In genomic region chr22:45208696-45208992, GRCh38 we compare ENCODE assay signal across 20 cellular contexts. TPM values are rescaled to one million over a fixed set of nuclear protein-coding genes. Genes with fewer than 3 reads are reported as not detected.
DNase-seq lines count a peak whose midpoint lies in the region; ATAC-seq, FAIRE-seq and TF ChIP-seq lines count a peak whose summit lies in the region.
"Had no signal": no experiment of that assay in that cellular context is flagged by ENCODE, and none has a peak within 500 bp of the region (broad histone marks: within the 10 kb centered on the region; RNA-seq: fewer than 3 reads in every experiment).

No MANE protein-coding gene starts in this region.

- no peak overlapping the region for H3K14ac ChIP-seq in H1 (ENCODE audit: insufficient read length)

- no peak overlapping the region for H2BK15ac ChIP-seq in H1 (ENCODE audit: low read length)

- H2BK12ac ChIP-seq in H1 (ENCODE audit: low read depth, low read length), result no peak overlapping the region

- no peak overlapping the region for H3K4ac ChIP-seq in H1 (replicated peaks; ENCODE audit: insufficient read length, low read depth, low read length)

- TF ChIP-seq RAD21 in H1 (IDR thresholded peaks at IDR 0.05 in 1 of 2, conservative IDR thresholded peaks at IDR 0.05 in 1 of 2; ENCODE audit: low read depth in 2 of 2, low read length in 2 of 2), result no peak

- CTCF ChIA-PET in H1 (lab: Charles Lee; ENCODE audit: partially characterized antibody), result interaction anchor here (0.6 to 4.4 kb wide), 37 partner anchors 9 to 1514 kb away, joined by 3 to 25 read pairs (median 4); no protein-coding TSS in a partner anchor

- WGBS in H1 (ENCODE audit: extremely low coverage in 1 of 2, insufficient coverage in 1 of 2, insufficient read length in 1 of 2, insufficient replicate concordance in 2 of 2, low coverage in 1 of 2, low lambda C conversion rate in 2 of 2, missing lambda C conversion rate in 1 of 2), 2 experiments, result 75% methylated on average over 10 of the region's 10 CpGs; no CpG with 5 or more reads in 1 of the 2 experiments

- peaks cover 3% of the 10 kb centered on the region for H3K79me1 ChIP-seq in H1 (ENCODE audit: low read depth, low read length)

- H3K4me3 ChIP-seq in H1 (ENCODE audit: extremely low read depth in 1 of 4, insufficient read depth in 2 of 4, low read depth in 3 of 4, low read length in 4 of 4), result no peak overlapping the region
- no peak overlapping the region for H3K4me3 ChIP-seq in left ventricle myocardium inferior
- H3K4me3 ChIP-seq: body of pancreas, colonic mucosa, lung, thoracic aorta had no signal

- H4K20me1 ChIP-seq in H1 (replicated peaks in 1 of 2; ENCODE audit: control insufficient read depth in 1 of 2, insufficient read depth in 2 of 2, low read length in 2 of 2), result peaks cover 7 to 19% of the 10 kb centered on the region in 2 experiments

- TF ChIP-seq CTCF in H1 (IDR thresholded peaks at IDR 0.05; ENCODE audit: control extremely low read depth in 1 of 3, insufficient read depth in 1 of 3, low read depth in 1 of 3, low read length in 3 of 3) (no peak), osteocyte (IDR thresholded peaks at IDR 0.05) (no peak), type B pancreatic cell (conservative IDR thresholded peaks at IDR 0.05) (no peak), left ventricle myocardium inferior (IDR thresholded peaks at IDR 0.05; ENCODE audit: borderline replicate concordance) (no peak)

- H2AFZ ChIP-seq in H1 (ENCODE audit: low read length), result no peak overlapping the region

- H2AK5ac ChIP-seq in H1 (ENCODE audit: low read depth, low read length), result no peak overlapping the region

- H3K9me3 Mint-ChIP-seq in osteocyte (ENCODE audit: unreplicated experiment) (no peaks in the 10 kb centered on the region), type B pancreatic cell (no peaks in the 10 kb centered on the region)
- H3K9me3 Mint-ChIP-seq in activated T-helper 17 cell treated with anti-CD3 and anti-CD28 coated beads, Interleukin-2, amount 50 U/mL, for 72 hours, result no peaks in the 10 kb centered on the region
- no peaks in the 10 kb centered on the region for H3K9me3 Mint-ChIP-seq in stimulated activated effector memory CD8-positive, alpha-beta T cell treated with anti-CD3 and anti-CD28 coated beads, Interleukin-12 subunit alpha, Interleukin-12 subunit beta, amount 100 ng/mL, for 72 hours
- H3K9me3 Mint-ChIP-seq: activated naive CD8-positive, alpha-beta T cell treated with anti-CD3 and anti-CD28 coated beads, Interleukin-2, amount 10 ng/mL, durations not matched to agents 7 days and 5 days; stimulated activated naive B cell treated with anti-CD40 and anti-IgM and Interleukin-4, amounts not matched to agents 10 μg/mL and 1 μg/mL and 100 μg/mL, for 72 hours had no signal

- peak overlapping the region; percentile 92 for H3K27ac Mint-ChIP-seq in osteocyte (ENCODE audit: unreplicated experiment)
- H3K27ac Mint-ChIP-seq in type B pancreatic cell, result peak overlapping the region; percentile 82
- no peak overlapping the region for H3K27ac Mint-ChIP-seq in activated T-helper 17 cell treated with anti-CD3 and anti-CD28 coated beads, Interleukin-2, amount 50 U/mL, for 72 hours
- H3K27ac Mint-ChIP-seq in stimulated activated effector memory CD8-positive, alpha-beta T cell treated with anti-CD3 and anti-CD28 coated beads, Interleukin-12 subunit alpha, Interleukin-12 subunit beta, amount 100 ng/mL, for 72 hours, result no peak overlapping the region
- H3K27ac Mint-ChIP-seq: activated naive CD8-positive, alpha-beta T cell treated with anti-CD3 and anti-CD28 coated beads, Interleukin-2, amount 10 ng/mL, durations not matched to agents 7 days and 5 days; stimulated activated naive B cell treated with anti-CD40 and anti-IgM and Interleukin-4, amounts not matched to agents 10 μg/mL and 1 μg/mL and 100 μg/mL, for 72 hours had no signal

- H3K36me3 ChIP-seq in H1 (ENCODE audit: control insufficient read depth in 2 of 4, insufficient read depth in 4 of 4, low read length in 3 of 4) (no peaks in the 10 kb centered on the region), left ventricle myocardium inferior (peaks cover 14% of the 10 kb centered on the region)
- H3K36me3 ChIP-seq: colonic mucosa had no signal

- no peak for FAIRE-seq in H1 (lab: Jason Lieb, UNC)
- FAIRE-seq: GM19239 had no signal

- peaks cover 0 to 23% (median 8%) of the 10 kb centered on the region in 4 experiments; a peak in 6 of 7 replicates for H3K4me1 ChIP-seq in H1 (replicated peaks in 1 of 4; ENCODE audit: control insufficient read depth in 3 of 4, insufficient read depth in 4 of 4, low read length in 3 of 4)
- H3K4me1 ChIP-seq in left ventricle myocardium inferior, result peaks cover 21% of the 10 kb centered on the region
- H3K4me1 ChIP-seq: colonic mucosa had no signal

- H3K79me2 ChIP-seq in H1 (ENCODE audit: control insufficient read depth in 1 of 2, insufficient read depth in 2 of 2, low read length in 2 of 2), result 0 out of 4 replicates have a peak, but pooled peaks cover 0 to 3% of the 10 kb centered on the region in 2 experiments

- H3K18ac ChIP-seq in H1 (ENCODE audit: extremely low read depth, low read length), result no peak overlapping the region

- no peaks in the 10 kb centered on the region for H3K23me2 ChIP-seq in H1 (ENCODE audit: low read depth, low read length)

- H3K4me3 Mint-ChIP-seq in osteocyte (ENCODE audit: unreplicated experiment), result no peak overlapping the region
- no peak overlapping the region for H3K4me3 Mint-ChIP-seq in type B pancreatic cell
- no peak overlapping the region for H3K4me3 Mint-ChIP-seq in activated T-helper 17 cell treated with anti-CD3 and anti-CD28 coated beads, Interleukin-2, amount 50 U/mL, for 72 hours
- H3K4me3 Mint-ChIP-seq in stimulated activated effector memory CD8-positive, alpha-beta T cell treated with anti-CD3 and anti-CD28 coated beads, Interleukin-12 subunit alpha, Interleukin-12 subunit beta, amount 100 ng/mL, for 72 hours, result no peak overlapping the region
- H3K4me3 Mint-ChIP-seq: activated naive CD8-positive, alpha-beta T cell treated with anti-CD3 and anti-CD28 coated beads, Interleukin-2, amount 10 ng/mL, durations not matched to agents 7 days and 5 days; stimulated activated naive B cell treated with anti-CD40 and anti-IgM and Interleukin-4, amounts not matched to agents 10 μg/mL and 1 μg/mL and 100 μg/mL, for 72 hours had no signal

- H2BK120ac ChIP-seq in H1 (replicated peaks; ENCODE audit: low read depth, low read length), result no peak overlapping the region

- no peak for TF ChIP-seq POLR2A in H1 (IDR thresholded peaks at IDR 0.05; ENCODE audit: control extremely low read depth in 1 of 2, low read depth in 2 of 2, low read length in 2 of 2)

- ATAC-seq in activated T-helper 17 cell treated with anti-CD3 and anti-CD28 coated beads, Interleukin-2, amount 50 U/mL, for 72 hours (replicated peaks), result no peak
- no peak for ATAC-seq in stimulated activated effector memory CD8-positive, alpha-beta T cell treated with anti-CD3 and anti-CD28 coated beads, Interleukin-12 subunit alpha, Interleukin-12 subunit beta, amount 100 ng/mL, for 72 hours

- no peak overlapping the region for H4K91ac ChIP-seq in H1 (replicated peaks; ENCODE audit: insufficient read length, low read length)

- intact Hi-C loops in left ventricle myocardium inferior (cut with micrococcal nuclease), result no loop called here

- no peak overlapping the region for H3K56ac ChIP-seq in H1 (replicated peaks; ENCODE audit: insufficient read length, low read depth, low read length)

- no peak overlapping the region for H2BK20ac ChIP-seq in H1 (ENCODE audit: low read length)

- no peaks in the 10 kb centered on the region for H3K9me3 ChIP-seq in H1 (ENCODE audit: insufficient read depth in 2 of 2, low read depth in 1 of 2, low read length in 1 of 2)
- H3K9me3 ChIP-seq in left ventricle myocardium inferior (replicated peaks), result no peaks in the 10 kb centered on the region
- H3K9me3 ChIP-seq: body of pancreas, colonic mucosa, neutrophil, thoracic aorta had no signal

- TF ChIP-seq EP300 in H1 (IDR thresholded peaks at IDR 0.05; ENCODE audit: borderline replicate concordance in 1 of 2, low read depth in 2 of 2, low read length in 2 of 2), result no peak

- peak overlapping the region; percentile 98 for H3K27ac ChIP-seq in angular gyrus (ENCODE audit: low read depth, low read length)
- H3K27ac ChIP-seq in H1 (ENCODE audit: low read depth, low read length), result no peak overlapping the region
- no peak overlapping the region for H3K27ac ChIP-seq in left ventricle myocardium inferior (replicated peaks)
- H3K27ac ChIP-seq: colonic mucosa, HL-60, neutrophil had no signal

- H4K8ac ChIP-seq in H1 (ENCODE audit: extremely low read depth, insufficient read depth, low read length), result no peak overlapping the region

- H3K4me2 ChIP-seq in H1 (ENCODE audit: insufficient read depth in 1 of 2, low read depth in 2 of 2, low read length in 2 of 2), result no peak overlapping the region

- H3K27me3 ChIP-seq in H1 (replicated peaks in 1 of 4; ENCODE audit: control insufficient read depth in 3 of 4, extremely low read depth in 1 of 4, insufficient read depth in 3 of 4, low read length in 3 of 4) (no peaks in the 10 kb centered on the region), left ventricle myocardium inferior (ENCODE audit: low read depth) (peaks cover 4% of the 10 kb centered on the region)
- H3K27me3 ChIP-seq: body of pancreas, colonic mucosa, neutrophil had no signal

- H3K27me3 Mint-ChIP-seq in osteocyte (ENCODE audit: unreplicated experiment) (no peaks in the 10 kb centered on the region), type B pancreatic cell (no peaks in the 10 kb centered on the region)
- H3K27me3 Mint-ChIP-seq in activated T-helper 17 cell treated with anti-CD3 and anti-CD28 coated beads, Interleukin-2, amount 50 U/mL, for 72 hours, result no peaks in the 10 kb centered on the region
- H3K27me3 Mint-ChIP-seq: activated naive CD8-positive, alpha-beta T cell treated with anti-CD3 and anti-CD28 coated beads, Interleukin-2, amount 10 ng/mL, durations not matched to agents 7 days and 5 days; stimulated activated naive B cell treated with anti-CD40 and anti-IgM and Interleukin-4, amounts not matched to agents 10 μg/mL and 1 μg/mL and 100 μg/mL, for 72 hours had no signal

- POLR2A ChIA-PET in H1 (lab: Charles Lee; ENCODE audit: partially characterized antibody), result interaction anchor here (1.0 kb wide), 1 partner anchor 18 kb away, joined by 3 read pairs; no protein-coding TSS in a partner anchor

- DNase-seq in H1 (ENCODE audit: low read depth in 1 of 2, low spot score in 2 of 2) (no peak), osteocyte (ENCODE audit: extremely low spot score, unreplicated experiment) (no peak), type B pancreatic cell (ENCODE audit: extremely low spot score, unreplicated experiment) (no peak), left ventricle myocardium inferior (no peak)
- no peak for DNase-seq in stimulated activated effector memory CD8-positive, alpha-beta T cell treated with anti-CD3 and anti-CD28 coated beads, Interleukin-12 subunit alpha, Interleukin-12 subunit beta, amount 100 ng/mL, for 72 hours (ENCODE audit: low spot score in 2 of 2)
- DNase-seq: colonic mucosa; DMS153; NCI-H1930; NCI-H226; NCI-H82; stimulated activated naive B cell treated with anti-CD40 and anti-IgM and Interleukin-4, amounts not matched to agents 10 μg/mL and 1 μg/mL and 100 μg/mL, for 72 hours had no signal

- no peak overlapping the region for H3K23ac ChIP-seq in H1 (ENCODE audit: insufficient read length)

- H4K5ac ChIP-seq in H1 (ENCODE audit: insufficient read length, low read depth, low read length), result no peak overlapping the region

- H3K36me3 Mint-ChIP-seq in osteocyte (ENCODE audit: unreplicated experiment) (peaks cover 3% of the 10 kb centered on the region), type B pancreatic cell (peaks cover 8% of the 10 kb centered on the region)
- H3K36me3 Mint-ChIP-seq in activated T-helper 17 cell treated with anti-CD3 and anti-CD28 coated beads, Interleukin-2, amount 50 U/mL, for 72 hours (ENCODE audit: low read depth), result no peaks in the 10 kb centered on the region
- H3K36me3 Mint-ChIP-seq in stimulated activated effector memory CD8-positive, alpha-beta T cell treated with anti-CD3 and anti-CD28 coated beads, Interleukin-12 subunit alpha, Interleukin-12 subunit beta, amount 100 ng/mL, for 72 hours, result no peaks in the 10 kb centered on the region
- H3K36me3 Mint-ChIP-seq: activated naive CD8-positive, alpha-beta T cell treated with anti-CD3 and anti-CD28 coated beads, Interleukin-2, amount 10 ng/mL, durations not matched to agents 7 days and 5 days had no signal

- no peak overlapping the region for H2BK5ac ChIP-seq in H1 (ENCODE audit: low read depth, low read length)

- no peak overlapping the region for H3K9ac ChIP-seq in H1 (replicated peaks in 1 of 4; ENCODE audit: extremely low read depth in 1 of 4, low read depth in 3 of 4, low read length in 3 of 4)

- H3K4me1 Mint-ChIP-seq in osteocyte (ENCODE audit: unreplicated experiment) (peaks cover 55% of the 10 kb centered on the region), type B pancreatic cell (ENCODE audit: unreplicated experiment) (peaks cover 29% of the 10 kb centered on the region)
- peaks cover 5% of the 10 kb centered on the region for H3K4me1 Mint-ChIP-seq in activated T-helper 17 cell treated with anti-CD3 and anti-CD28 coated beads, Interleukin-2, amount 50 U/mL, for 72 hours
- H3K4me1 Mint-ChIP-seq in stimulated activated effector memory CD8-positive, alpha-beta T cell treated with anti-CD3 and anti-CD28 coated beads, Interleukin-12 subunit alpha, Interleukin-12 subunit beta, amount 100 ng/mL, for 72 hours, result peaks cover 10% of the 10 kb centered on the region

RNA-seq across cellular contexts. Expression of gene KIAA0930, which starts 32.0 kb away (rescaled TPM):
- total RNA-seq in H1 (2021; fragmentation: NEBNext Ultra II Directional; extraction: Animal tissue kit (Norgen Biotek cat#: 25700)), result 61.9 and 65.3 TPM in 2 replicates
- polyA plus RNA-seq in H1 (2011; rRNA removed), result 66.1 and 95.4 TPM in 2 replicates
- 66.9 TPM for polyA plus RNA-seq in H1 (2011; cell fraction: cytosol; rRNA removed)
- 77.9 TPM for polyA plus RNA-seq in H1 (2011; cell fraction: nucleus; rRNA removed)
- 37.4 to 53.7 TPM (median 45.5 TPM) in 4 replicates for polyA plus RNA-seq in H1 (2012, experiment 1 of 2)
- 32.4 TPM for polyA plus RNA-seq in H1 (2012, experiment 2 of 2)
- 50.5 TPM for polyA plus RNA-seq in H1 (2013, experiment 1 of 2)
- polyA plus RNA-seq in H1 (2013, experiment 2 of 2), result 53.3 TPM
- 25.2 and 28.4 TPM in 2 replicates for polyA minus RNA-seq in H1 (2011; rRNA and poly(A)+ RNA removed)
- 27.8 TPM for polyA minus RNA-seq in H1 (2011; cell fraction: cytosol; rRNA and poly(A)+ RNA removed)
- polyA minus RNA-seq in H1 (2011; cell fraction: nucleus; rRNA and poly(A)+ RNA removed), result 14.2 TPM
- 53.1 and 64.7 TPM in 2 replicates for total RNA-seq in osteocyte
- total RNA-seq in type B pancreatic cell (ENCODE audit: low replicate concordance), result 54.1 and 68.0 TPM in 2 replicates
- total RNA-seq in left ventricle myocardium inferior, result 18.6 TPM
- 10 to 100 TPM in 1 of 2 donors, 1 to 10 TPM in 1; 8.7 to 24.1 TPM for total RNA-seq in activated T-helper 17 cell treated with anti-CD3 and anti-CD28 coated beads, Interleukin-2, amount 50 U/mL, for 72 hours

RNA-seq across cellular contexts. Expression of gene NUP50, which starts 44.9 kb away (rescaled TPM):
- total RNA-seq in H1 (2021; fragmentation: NEBNext Ultra II Directional; extraction: Animal tissue kit (Norgen Biotek cat#: 25700)), result 112 and 118 TPM in 2 replicates
- polyA plus RNA-seq in H1 (2011; rRNA removed), result 16.4 and 20.0 TPM in 2 replicates
- polyA plus RNA-seq in H1 (2011; cell fraction: cytosol; rRNA removed), result 21.3 TPM
- polyA plus RNA-seq in H1 (2011; cell fraction: nucleus; rRNA removed), result 56.5 TPM
- polyA plus RNA-seq in H1 (2012, experiment 1 of 2), result 45.2 to 74.0 TPM (median 59.8 TPM) in 4 replicates
- 3.5 TPM for polyA plus RNA-seq in H1 (2012, experiment 2 of 2)
- 49.7 TPM for polyA plus RNA-seq in H1 (2013, experiment 1 of 2)
- polyA plus RNA-seq in H1 (2013, experiment 2 of 2), result 48.2 TPM
- polyA minus RNA-seq in H1 (2011; rRNA and poly(A)+ RNA removed), result 108 and 121 TPM in 2 replicates
- 35.6 TPM for polyA minus RNA-seq in H1 (2011; cell fraction: cytosol; rRNA and poly(A)+ RNA removed)
- 45.5 TPM for polyA minus RNA-seq in H1 (2011; cell fraction: nucleus; rRNA and poly(A)+ RNA removed)
- total RNA-seq in osteocyte (44.1 and 48.3 TPM in 2 replicates), type B pancreatic cell (ENCODE audit: low replicate concordance) (83.6 and 93.0 TPM in 2 replicates), left ventricle myocardium inferior (12.9 TPM)
- 100 to 1,000 TPM in 1 of 2 donors, 10 to 100 TPM in 1; 98.4 to 163 TPM for total RNA-seq in activated T-helper 17 cell treated with anti-CD3 and anti-CD28 coated beads, Interleukin-2, amount 50 U/mL, for 72 hours

Comparison
In these comparisons a context has a peak if more than half of its experiments do, and no peak if none do; other contexts are left out.
1. H3K27ac Mint-ChIP-seq: peak in osteocyte (single experiment) and type B pancreatic cell (single experiment); none in activated T-helper 17 cell treated with anti-CD3 and anti-CD28 coated beads, Interleukin-2, amount 50 U/mL, for 72 hours (single experiment) and stimulated activated effector memory CD8-positive, alpha-beta T cell treated with anti-CD3 and anti-CD28 coated beads, Interleukin-12 subunit alpha, Interleukin-12 subunit beta, amount 100 ng/mL, for 72 hours (single experiment).